Comparison of ENCODE assay signal across 23 cellular contexts in the genomic region with DNA sequence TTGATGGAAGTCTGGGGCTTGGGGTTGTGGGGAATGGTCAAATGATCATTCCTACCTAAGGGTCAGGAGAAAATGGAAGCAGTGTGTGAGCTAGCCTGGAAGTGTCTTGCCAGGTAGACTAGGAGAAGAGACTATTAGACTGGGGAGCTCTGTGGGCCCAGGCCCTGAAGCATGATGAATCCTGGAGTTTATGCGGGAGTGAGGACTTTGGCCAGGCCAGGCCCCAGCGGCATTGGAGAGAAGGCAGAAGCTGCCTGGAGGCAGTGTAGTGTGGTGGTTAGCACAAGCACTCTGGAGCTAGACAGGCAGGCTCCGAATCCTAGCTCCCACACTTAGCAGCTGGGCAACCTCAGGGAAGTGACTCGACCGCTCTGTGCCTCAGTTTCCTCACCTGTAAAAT. TPM values are rescaled to one million over a fixed set of nuclear protein-coding genes. Genes with fewer than 3 reads are reported as not detected.
A peak's percentile ranks its signal among the peaks of the same experiment; 100 is the strongest.
DNase-seq lines count a peak whose midpoint lies in the region; ATAC-seq and TF ChIP-seq lines count a peak whose summit lies in the region.
"Had no signal": no experiment of that assay in that cellular context is flagged by ENCODE, and none has a peak within 500 bp of the region (broad histone marks: within the 10 kb centered on the region; RNA-seq: fewer than 3 reads in every experiment).

No MANE protein-coding gene starts in this region.

- no peak overlapping the region for H3K9ac ChIP-seq in Karpas-422 (ENCODE audit: low read length)
- H3K9ac ChIP-seq: KMS-11 had no signal

- intact Hi-C loops in spleen (cut with DNase I; ENCODE audit: low total_unique reads): no loop called here

- H3K4me2 ChIP-seq in Karpas-422 (ENCODE audit: low read depth, low read length, poor library complexity, severe bottlenecking): peak overlapping the region; percentile 39
- H3K4me2 ChIP-seq in hepatocyte: no peak overlapping the region
- H3K4me2 ChIP-seq: KMS-11 had no signal

- H3K27ac ChIP-seq in C4-2B (peak overlapping the region; percentile 84), Karpas-422 (ENCODE audit: low read length) (no peak overlapping the region), hepatocyte (peak overlapping the region; percentile 34), spleen (peak overlapping the region in 1 of 8 donors; percentile 16)
- H3K27ac ChIP-seq: KMS-11 had no signal

- no peaks in the 10 kb centered on the region for H3K27me3 ChIP-seq in Karpas-422 (ENCODE audit: low read length)
- H3K27me3 ChIP-seq in hepatocyte: no peaks in the 10 kb centered on the region
- peaks cover 0 to 18% (median 0%) of the 10 kb centered on the region in 7 donors for H3K27me3 ChIP-seq in spleen (replicated peaks in 1 of 7)

- H3K4me1 ChIP-seq in Karpas-422 (ENCODE audit: low read length) (peaks cover 48% of the 10 kb centered on the region), hepatocyte (ENCODE audit: insufficient read depth) (peaks cover 55% of the 10 kb centered on the region), spleen (peaks cover 45 to 100% (median 86%) of the 10 kb centered on the region in 6 donors)

- H3K9me3 ChIP-seq in Karpas-422 (ENCODE audit: low read length): no peaks in the 10 kb centered on the region
- H3K9me3 ChIP-seq in hepatocyte (ENCODE audit: low read depth): no peaks in the 10 kb centered on the region
- H3K9me3 ChIP-seq in spleen: no peaks in the 10 kb centered on the region

- peaks cover 77% of the 10 kb centered on the region for H4K20me1 ChIP-seq in Karpas-422 (ENCODE audit: insufficient read depth, low read depth, low read length)
- peaks cover 100% of the 10 kb centered on the region for H4K20me1 ChIP-seq in hepatocyte (ENCODE audit: insufficient read depth, poor library complexity, severe bottlenecking)

- H2AFZ ChIP-seq in Karpas-422 (ENCODE audit: low read length): no peak overlapping the region
- no peak overlapping the region for H2AFZ ChIP-seq in hepatocyte

- DNase-seq in Karpas-422: no peak
- no peak for DNase-seq in hepatocyte (ENCODE audit: low spot score)
- DNase-seq in spleen: peak; percentile 71
- no peak for DNase-seq in GM20000 (ENCODE audit: low spot score)
- no peak for DNase-seq in occipital lobe (lab: John Stamatoyannopoulos, UW)
- DNase-seq: activated CD4-positive, alpha-beta T cell treated with anti-CD3 and anti-CD28 coated beads for 36 hours; activated naive CD4-positive, alpha-beta T cell treated with anti-CD3 and anti-CD28 coated beads for 36 hours; activated T-cell treated with anti-CD3 and anti-CD28 coated beads, Interleukin-2, amount 50 U/mL, for 48 hours; CD4-positive, alpha-beta memory T cell; DMS153; erythroblast; foreskin melanocyte; GDM1; NCI-H1048; NCI-H1930; NCI-H345; NCI-H82; PC-3; T-cell had no signal

- WGBS in hepatocyte (ENCODE audit: low lambda C conversion rate, missing lambda C conversion rate): 94% methylated on average over 5 of the region's 5 CpGs
- 73 to 96% (median 91%) methylated on average over 5 of the region's 5 CpGs for WGBS in spleen, 5 donors

- no peak for TF ChIP-seq CTCF in C4-2B (conservative IDR thresholded peaks at IDR 0.05)
- TF ChIP-seq CTCF in hepatocyte (IDR thresholded peaks at IDR 0.05; ENCODE audit: poor library complexity): no peak
- no peak for TF ChIP-seq CTCF in spleen (IDR thresholded peaks at IDR 0.05 in 8 of 11, conservative IDR thresholded peaks at IDR 0.05 in 3 of 11)
- no peak for TF ChIP-seq CTCF in GM20000 (IDR thresholded peaks at IDR 0.05; ENCODE audit: extremely low read depth, missing control alignments)

- no peaks in the 10 kb centered on the region for H3K36me3 ChIP-seq in Karpas-422 (ENCODE audit: insufficient read depth, low read length)
- H3K36me3 ChIP-seq in hepatocyte (replicated peaks; ENCODE audit: insufficient read depth, low read depth): no peaks in the 10 kb centered on the region
- H3K36me3 ChIP-seq in spleen: no peaks in the 10 kb centered on the region

- no peak for TF ChIP-seq POLR2A in spleen (IDR thresholded peaks at IDR 0.05)

- ATAC-seq in GM18868 (IDR thresholded peaks at IDR 0.05; ENCODE audit: unreplicated experiment) (no peak), GM18873 (IDR thresholded peaks at IDR 0.05; ENCODE audit: low FRiP score, unreplicated experiment) (no peak)
- ATAC-seq: activated CD4-positive, alpha-beta T cell treated with anti-CD3 and anti-CD28 coated beads for 36 hours; PC-3; T-cell had no signal

- H3K9me2 ChIP-seq in Karpas-422 (replicated peaks; ENCODE audit: insufficient read depth, low read length) (no peaks in the 10 kb centered on the region), hepatocyte (replicated peaks; ENCODE audit: insufficient read depth) (no peaks in the 10 kb centered on the region)

- no peaks in the 10 kb centered on the region for H3K79me2 ChIP-seq in Karpas-422 (ENCODE audit: low read length)
- H3K79me2 ChIP-seq in hepatocyte: peaks cover 100% of the 10 kb centered on the region

- no peak overlapping the region for H3K4me3 ChIP-seq in Karpas-422 (ENCODE audit: low read length)
- no peak overlapping the region for H3K4me3 ChIP-seq in hepatocyte
- no peak overlapping the region for H3K4me3 ChIP-seq in spleen

RNA-seq across cellular contexts. Expression of a gene that starts 29.3 kb away (rescaled TPM):
- total RNA-seq in Karpas-422 (2014; rRNA removed; shearing (Covaris generic); ENCODE audit: low replicate concordance): 63.0 and 73.1 TPM in 2 replicates
- total RNA-seq in hepatocyte (16.5 and 30.9 TPM in 2 replicates), spleen (100 to 1,000 TPM; 117 to 210 (median 129) TPM), occipital lobe (29.5 TPM)
- polyA plus RNA-seq in hepatocyte (32.4 and 34.4 TPM in 2 replicates), spleen (10 to 100 TPM; 10.7 to 29.7 (median 11.8) TPM)
